ENCODE assay signal across 9 cellular contexts in the genomic region with DNA sequence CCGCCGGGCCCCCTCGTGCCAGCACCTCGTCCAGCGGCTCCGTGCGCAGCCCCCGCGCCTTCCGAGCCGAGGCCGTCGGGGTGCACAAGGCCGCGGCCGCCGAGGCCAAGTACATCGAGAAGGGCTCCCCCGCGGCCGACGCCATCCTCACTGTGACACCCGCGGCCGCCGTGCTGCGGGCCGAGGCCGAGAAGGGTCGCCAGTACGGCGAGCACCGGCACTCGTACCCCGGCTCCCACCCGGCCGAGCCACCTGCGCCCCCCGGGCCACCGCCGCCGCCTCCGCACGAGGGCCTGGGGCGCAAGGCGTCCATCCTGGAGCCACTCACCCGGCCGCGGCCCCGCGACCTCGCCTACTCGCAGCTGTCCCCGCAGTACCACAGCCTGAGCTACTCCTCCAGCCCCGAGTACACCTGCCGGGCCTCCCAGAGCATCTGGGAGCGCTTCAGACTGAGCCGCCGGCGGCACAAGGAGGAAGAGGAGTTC.
"Had no signal": no experiment of that assay in that cellular context is flagged by ENCODE, and none has a peak within 500 bp of the region (broad histone marks: within the 10 kb centered on the region; RNA-seq: fewer than 3 reads in every experiment).

No MANE protein-coding gene starts in this region.

- H3K4me2 ChIP-seq: GM23338 had no signal

- DNase-seq: HFFc6, KBM-7 had no signal

- H3K9me3 Mint-ChIP-seq: GM23338, HFFc6, IgD-negative memory B cell had no signal

- FAIRE-seq: H1, H54, HepG2 had no signal

- H3K36me3 ChIP-seq: HAP-1 had no signal

- H3K9me3 ChIP-seq: HAP-1 had no signal

- H3K4me3 Mint-ChIP-seq: GM23338, HFFc6, IgD-negative memory B cell had no signal

- H3K4me3 ChIP-seq: GM23338, HAP-1 had no signal

- H2AFZ ChIP-seq: GM23338 had no signal

- H3K27ac Mint-ChIP-seq: GM23338, HFFc6, IgD-negative memory B cell had no signal

- ATAC-seq: GM23338, HCT116, HepG2 had no signal

- H3K36me3 Mint-ChIP-seq: IgD-negative memory B cell had no signal
